In the genomic region with DNA sequence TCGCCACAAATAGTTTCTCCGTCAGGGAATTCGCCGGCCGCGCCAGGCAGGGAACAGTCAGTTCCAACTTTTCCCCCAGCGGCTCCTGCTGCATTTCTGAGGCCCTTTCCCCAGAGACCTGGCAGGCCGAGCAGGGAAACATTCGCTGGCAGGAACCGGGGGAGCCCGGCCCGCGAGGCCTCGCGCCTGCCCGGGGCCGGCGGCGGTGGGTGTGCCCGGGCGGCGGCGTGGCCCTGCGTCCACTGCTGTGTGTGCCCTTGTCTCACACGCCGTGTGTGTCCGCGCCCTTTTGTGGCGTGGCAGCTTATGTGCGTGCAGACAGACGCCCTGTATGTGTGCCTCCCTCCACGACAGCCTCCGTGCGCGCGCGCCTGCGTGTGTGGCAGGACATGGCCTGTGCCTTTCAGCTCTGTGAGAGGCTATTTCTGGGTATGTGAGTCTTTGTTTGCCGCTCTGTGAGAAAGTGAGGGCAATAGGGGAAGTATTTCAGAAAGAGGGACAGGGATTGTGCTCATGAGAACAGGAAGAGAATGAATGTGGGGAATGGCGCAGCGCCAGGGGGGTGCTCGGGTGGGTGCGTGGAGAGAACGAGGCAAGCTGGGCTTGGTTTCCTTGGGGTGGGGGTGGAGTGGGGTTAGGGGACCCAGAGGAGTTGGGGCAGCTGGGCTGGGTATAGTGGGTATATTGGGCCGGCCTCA, we compare ENCODE assay signal across 9 cellular contexts. TPM values are rescaled to one million over a fixed set of nuclear protein-coding genes. Genes with fewer than 3 reads are reported as not detected.
A peak's percentile ranks its signal among the peaks of the same experiment; 100 is the strongest.
DNase-seq lines count a peak whose midpoint lies in the region; TF ChIP-seq lines count a peak whose summit lies in the region.
"Had no signal": no experiment of that assay in that cellular context is flagged by ENCODE, and none has a peak within 500 bp of the region (broad histone marks: within the 10 kb centered on the region; RNA-seq: fewer than 3 reads in every experiment).

No MANE protein-coding gene starts in this region.

- H3K4me3 ChIP-seq in endocrine pancreas (ENCODE audit: control insufficient read depth, insufficient read depth, low read length): no peak overlapping the region

- CTCF ChIA-PET in GM10248 (lab: Yijun Ruan, JAX): no interaction called here

- no peak overlapping the region for H3K27ac Mint-ChIP-seq in H9

- H4K5ac ChIP-seq in H9 (ENCODE audit: insufficient read length, low read depth, low read length): no peak overlapping the region

- POLR2A ChIA-PET in GM10248 (lab: Yijun Ruan, JAX): no interaction called here

- peaks cover 19% of the 10 kb centered on the region; the same call in 1 of the 2 replicates for H3K27me3 ChIP-seq in H9 (ENCODE audit: insufficient read depth, low read length)
- no peaks in the 10 kb centered on the region for H3K27me3 ChIP-seq in endocrine pancreas (ENCODE audit: control insufficient read depth, insufficient read depth, low read length)

- no peak overlapping the region for H2AK5ac ChIP-seq in H9 (ENCODE audit: insufficient read length, low read length)

- no peak overlapping the region for H3K27ac ChIP-seq in H9 (ENCODE audit: insufficient read length, low read depth, low read length)
- H3K27ac ChIP-seq in substantia nigra (ENCODE audit: low read depth, low read length, poor library complexity, severe bottlenecking): peak overlapping the region; percentile 75

- peaks cover 81% of the 10 kb centered on the region for H3K27me3 Mint-ChIP-seq in H9 (ENCODE audit: low read depth)

- no peak overlapping the region for H4K8ac ChIP-seq in H9 (replicated peaks; ENCODE audit: insufficient read length, low read depth, low read length)

- no peak overlapping the region for H3K18ac ChIP-seq in H9 (ENCODE audit: insufficient read length, low read depth, low read length)

- H3K79me2 ChIP-seq in H9 (ENCODE audit: insufficient read depth, low read length): no peaks in the 10 kb centered on the region

- H4K20me1 ChIP-seq in H9 (ENCODE audit: control insufficient read depth, insufficient read depth, insufficient read length): no peaks in the 10 kb centered on the region

- H2BK5ac ChIP-seq in H9 (ENCODE audit: insufficient read length, low read length): no peak overlapping the region

- H2BK12ac ChIP-seq in H9 (ENCODE audit: insufficient read length, low read depth, low read length): no peak overlapping the region

- H3K4ac ChIP-seq in H9 (ENCODE audit: low read depth, low read length): no peak overlapping the region

- H3K36me3 Mint-ChIP-seq in H9 (ENCODE audit: insufficient read depth in 1 of 3, low read depth in 3 of 3): no peaks in the 10 kb centered on the region

- H3K9me3 ChIP-seq in H9 (ENCODE audit: control insufficient read depth, low read depth, low read length) (no peaks in the 10 kb centered on the region), endocrine pancreas (ENCODE audit: control insufficient read depth, low read length) (no peaks in the 10 kb centered on the region)

- no peaks in the 10 kb centered on the region; a peak in 1 of 5 replicates for H3K9me3 Mint-ChIP-seq in H9

- H3K56ac ChIP-seq in H9 (ENCODE audit: insufficient read length, low read depth, low read length): no peak overlapping the region

- TF ChIP-seq CTCF in H9 (conservative IDR thresholded peaks at IDR 0.05): no peak; the same call in 2 of the 3 replicates
- TF ChIP-seq CTCF in GM10248 (IDR thresholded peaks at IDR 0.05; ENCODE audit: control extremely low read depth, extremely low read depth, low read depth, missing control alignments): no peak
- TF ChIP-seq CTCF in GM13977 (IDR thresholded peaks at IDR 0.05; ENCODE audit: extremely low read depth, insufficient read depth, missing control alignments): no peak

- no peak overlapping the region for H3K14ac ChIP-seq in H9 (ENCODE audit: insufficient read depth, low read length)

- H4K91ac ChIP-seq in H9 (ENCODE audit: insufficient read length, low read depth, low read length): no peak overlapping the region

- in situ Hi-C loops in GM13977 (cut with MboI; ENCODE audit: low pct_unique_long_range_greater_than_20kb, low sequenced_read_pairs, unreplicated experiment): no loop called here

- no peak overlapping the region for H3K9ac ChIP-seq in H9 (ENCODE audit: extremely low read depth, insufficient read length, low read length)
- peak overlapping the region; percentile 0 for H3K9ac ChIP-seq in endocrine pancreas (ENCODE audit: control insufficient read depth, insufficient read depth, low read length)

- no peak overlapping the region for H3T11ph ChIP-seq in H9 (ENCODE audit: low read length)

- H2AFZ ChIP-seq in H9 (ENCODE audit: low read length): no peak overlapping the region

- H3K23me2 ChIP-seq in H9 (ENCODE audit: insufficient read length, low read depth, low read length, poor library complexity, severe bottlenecking): peaks cover 22% of the 10 kb centered on the region

- no peak overlapping the region for H2BK15ac ChIP-seq in H9 (ENCODE audit: low read depth, low read length)

- H3K4me3 Mint-ChIP-seq in H9: peak overlapping the region; percentile 55 to 75

- H3K4me1 Mint-ChIP-seq in H9: peaks cover 52 to 67% of the 10 kb centered on the region in 2 experiments

- no peak overlapping the region for H3K23ac ChIP-seq in H9 (ENCODE audit: insufficient read length, low read depth, low read length)

- DNase-seq in AG08396 (ENCODE audit: low spot score) (peak; percentile 76), H9 (no peak), UCSD-AML1 (lab: John Stamatoyannopoulos, UW; ENCODE audit: unreplicated experiment) (peak; percentile 21), lung microvascular endothelial cell (ENCODE audit: low read depth in 2 of 2) (peak; percentile 57 to 59), substantia nigra (lab: John Stamatoyannopoulos, UW) (peak in 33 of 49 donors; percentile 24 to 81 (median 61)), GM10248 (ENCODE audit: extremely low spot score) (no peak), GM13977 (ENCODE audit: low spot score) (no peak)

- no peak overlapping the region for H2BK120ac ChIP-seq in H9 (ENCODE audit: low read depth, low read length, poor library complexity, severe bottlenecking)

- WGBS in H9 (ENCODE audit: extremely low coverage, insufficient read length, low lambda C conversion rate): no CpG with 5 or more reads among the region's 45 CpGs

- peak overlapping the region; percentile 71 for H3K4me2 ChIP-seq in H9 (ENCODE audit: insufficient read depth, insufficient read length, low read length)

- H3K36me3 ChIP-seq in endocrine pancreas (ENCODE audit: control insufficient read depth, insufficient read depth, low read length): no peaks in the 10 kb centered on the region

- no peaks in the 10 kb centered on the region for H3K79me1 ChIP-seq in H9 (ENCODE audit: insufficient read depth, low read depth, low read length, poor library complexity, severe bottlenecking)

- no peak overlapping the region for H2BK20ac ChIP-seq in H9 (ENCODE audit: low read depth, low read length, poor library complexity, severe bottlenecking)

- peaks cover 7% of the 10 kb centered on the region; the same call in 1 of the 2 replicates for H3K4me1 ChIP-seq in H9 (ENCODE audit: insufficient read depth, low read length)
- no peaks in the 10 kb centered on the region for H3K4me1 ChIP-seq in endocrine pancreas (ENCODE audit: control insufficient read depth, insufficient read depth, low read length)

RNA-seq across cellular contexts. Expression of gene SMARCD3, which starts 0.7 kb away (rescaled TPM):
- 4.7 and 5.0 TPM in 2 replicates for total RNA-seq in H9 (2021)
- total RNA-seq in lung microvascular endothelial cell: 0.79 and 2.0 TPM in 2 replicates

RNA-seq across cellular contexts. Expression of gene CHPF2, which starts 16.9 kb away (rescaled TPM):
- total RNA-seq in H9 (2021): 25.7 and 28.1 TPM in 2 replicates
- total RNA-seq in lung microvascular endothelial cell: 31.2 and 31.7 TPM in 2 replicates

RNA-seq across cellular contexts. Expression of gene ABCF2, which starts 22.2 kb away (rescaled TPM):
- 70.1 and 70.5 TPM in 2 replicates for total RNA-seq in H9 (2021)
- 37.0 and 39.5 TPM in 2 replicates for total RNA-seq in lung microvascular endothelial cell

RNA-seq across cellular contexts. Expression of gene H2BK1, which starts 38.9 kb away (rescaled TPM):
- 0.97 TPM in 1 of 2 replicates, not detected in the other for total RNA-seq in H9 (2021)
- total RNA-seq in lung microvascular endothelial cell: not detected in 2 replicates
- total RNA-seq: pulmonary artery endothelial cell had no signal

Comparison
In these comparisons a context has a peak if more than half of its experiments do, and no peak if none do; other contexts are left out.
1. DNase-seq: peak in AG08396 (single experiment), UCSD-AML1 (single experiment), lung microvascular endothelial cell (2 of 2) and substantia nigra (33 of 49); none in H9 (single experiment), GM10248 (single experiment) and GM13977 (single experiment).